24 cellular contexts compared by ENCODE assay signal in the genomic region with DNA sequence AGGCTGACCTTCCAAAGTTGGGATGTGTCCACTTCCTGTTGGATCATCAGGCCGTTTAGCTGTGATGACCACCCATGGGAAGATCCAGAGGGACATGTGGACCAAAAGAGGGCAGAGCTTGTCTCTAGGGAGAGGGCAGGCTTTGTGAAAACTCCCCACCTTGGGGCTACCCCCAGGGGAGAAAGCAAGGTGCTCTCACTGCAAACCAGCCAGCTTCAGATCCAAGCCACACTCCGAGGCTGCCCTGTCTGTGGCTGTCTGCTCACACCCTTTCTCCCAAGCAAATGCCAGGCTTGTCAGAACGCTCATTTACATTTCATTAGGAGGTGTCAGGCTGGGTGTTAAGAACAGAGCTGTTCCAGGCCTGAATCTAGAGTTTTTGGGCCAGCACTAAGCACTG.
DNase-seq lines count a peak whose midpoint lies in the region; ATAC-seq lines count a peak whose summit lies in the region.
"Had no signal": no experiment of that assay in that cellular context is flagged by ENCODE, and none has a peak within 500 bp of the region (broad histone marks: within the 10 kb centered on the region; RNA-seq: fewer than 3 reads in every experiment).

No MANE protein-coding gene starts in this region.

- H4K5ac ChIP-seq in mesendoderm (ENCODE audit: low read length): no peak overlapping the region

- DNase-seq in activated CD8-positive, alpha-beta memory T cell treated with anti-CD3 and anti-CD28 coated beads, Interleukin-2, amount 50 U/mL, for 48 hours: peak; percentile 28
- DNase-seq in activated CD8-positive, alpha-beta memory T cell treated with anti-CD3 and anti-CD28 coated beads, Interleukin-2, amount 10 ng/mL, durations not matched to agents 7 days and 5 days: no peak
- no peak for DNase-seq in stimulated activated naive CD8-positive, alpha-beta T cell treated with anti-CD3 and anti-CD28 coated beads, Interleukin-15, amount 100 ng/mL, for 72 hours
- no peak for DNase-seq in stimulated activated naive CD8-positive, alpha-beta T cell treated with anti-CD3 and anti-CD28 coated beads, Interleukin-15, Interleukin-2, amounts not matched to agents 100 U/mL and 50 U/mL, for 24 hours
- DNase-seq in mesendoderm: peak; percentile 36
- no peak for DNase-seq in activated gamma-delta T cell (lab: John Stamatoyannopoulos, UW)
- no peak for DNase-seq in AG20443 (ENCODE audit: low spot score)
- DNase-seq: BE2C; C1 segment of cervical spinal cord; CD4-positive, alpha-beta memory T cell; CD4-positive, CD25-positive, alpha-beta regulatory T cell; CD8-positive, alpha-beta memory T cell; COR-L47; DMS 273 treated with DMSO at 0.1 percent for 48 hours; DMS153; DMS53; DMS79; DND-41; EL; GDM1 had no signal

- H3K36me3 ChIP-seq in mesendoderm (ENCODE audit: control insufficient read depth, insufficient read depth, low read length): no peaks in the 10 kb centered on the region
- H3K36me3 ChIP-seq: BE2C, BLaER1 had no signal

- ATAC-seq in activated CD8-positive, alpha-beta memory T cell treated with anti-CD3 and anti-CD28 coated beads, Interleukin-2, amount 10 ng/mL, durations not matched to agents 7 days and 5 days: no peak
- peak; percentile 6 for ATAC-seq in stimulated activated naive CD8-positive, alpha-beta T cell treated with anti-CD3 and anti-CD28 coated beads, Interleukin-15, amount 100 ng/mL, for 72 hours
- no peak for ATAC-seq in stimulated activated naive CD8-positive, alpha-beta T cell treated with anti-CD3 and anti-CD28 coated beads, Interleukin-15, Interleukin-2, amounts not matched to agents 100 U/mL and 50 U/mL, for 24 hours
- ATAC-seq: A549 had no signal

- H3K4me1 ChIP-seq in mesendoderm (ENCODE audit: control insufficient read depth, low read depth, low read length): no peaks in the 10 kb centered on the region
- H3K4me1 ChIP-seq: A549, BE2C, BLaER1 had no signal

- H3K4me2 ChIP-seq in mesendoderm (ENCODE audit: low read length): no peak overlapping the region
- H3K4me2 ChIP-seq: A549, BLaER1 had no signal

- H3K79me1 ChIP-seq in mesendoderm (ENCODE audit: low read length): no peaks in the 10 kb centered on the region

- H3K9ac ChIP-seq in mesendoderm (ENCODE audit: low read length): no peak overlapping the region
- H3K9ac ChIP-seq: BLaER1 had no signal

- H2BK5ac ChIP-seq in mesendoderm (ENCODE audit: low read length): no peak overlapping the region

- H3K4me3 Mint-ChIP-seq in activated CD8-positive, alpha-beta memory T cell treated with anti-CD3 and anti-CD28 coated beads, Interleukin-2, amount 10 ng/mL, durations not matched to agents 7 days and 5 days: no peak overlapping the region
- H3K4me3 Mint-ChIP-seq in stimulated activated naive CD8-positive, alpha-beta T cell treated with anti-CD3 and anti-CD28 coated beads, Interleukin-15, amount 100 ng/mL, for 72 hours: no peak overlapping the region
- H3K4me3 Mint-ChIP-seq: CD14-positive monocyte; CD4-positive, alpha-beta memory T cell; CD4-positive, CD25-positive, alpha-beta regulatory T cell; CD8-positive, alpha-beta memory T cell had no signal

- no peaks in the 10 kb centered on the region for H3K27me3 ChIP-seq in mesendoderm (ENCODE audit: insufficient read depth, low read length, poor library complexity)
- H3K27me3 ChIP-seq: BLaER1 had no signal

- no peak overlapping the region for H2BK120ac ChIP-seq in mesendoderm (ENCODE audit: low read depth, low read length)

- no peak overlapping the region for H3K4me3 ChIP-seq in mesendoderm (ENCODE audit: low read length)
- H3K4me3 ChIP-seq: A549, BLaER1 had no signal

- no peak overlapping the region for H3K27ac ChIP-seq in mesendoderm (ENCODE audit: low read depth, low read length)
- H3K27ac ChIP-seq: 22Rv1, A549, BLaER1 had no signal

- no peak overlapping the region for H3K4ac ChIP-seq in mesendoderm (ENCODE audit: low read depth, low read length)

- no peaks in the 10 kb centered on the region for H3K36me3 Mint-ChIP-seq in activated CD8-positive, alpha-beta memory T cell treated with anti-CD3 and anti-CD28 coated beads, Interleukin-2, amount 10 ng/mL, durations not matched to agents 7 days and 5 days
- H3K36me3 Mint-ChIP-seq: CD14-positive monocyte; CD4-positive, alpha-beta memory T cell; CD4-positive, CD25-positive, alpha-beta regulatory T cell; CD8-positive, alpha-beta memory T cell had no signal

- no peak overlapping the region for H2AK5ac ChIP-seq in mesendoderm (ENCODE audit: low read length)

- H3K79me2 ChIP-seq in mesendoderm (ENCODE audit: control insufficient read depth, insufficient read depth, low read length): no peaks in the 10 kb centered on the region

- H3K4me1 Mint-ChIP-seq in activated CD8-positive, alpha-beta memory T cell treated with anti-CD3 and anti-CD28 coated beads, Interleukin-2, amount 10 ng/mL, durations not matched to agents 7 days and 5 days: no peaks in the 10 kb centered on the region
- no peaks in the 10 kb centered on the region for H3K4me1 Mint-ChIP-seq in stimulated activated naive CD8-positive, alpha-beta T cell treated with anti-CD3 and anti-CD28 coated beads, Interleukin-15, amount 100 ng/mL, for 72 hours
- H3K4me1 Mint-ChIP-seq: CD14-positive monocyte; CD4-positive, alpha-beta memory T cell; CD4-positive, CD25-positive, alpha-beta regulatory T cell; CD8-positive, alpha-beta memory T cell had no signal

- H3K27ac Mint-ChIP-seq in activated CD8-positive, alpha-beta memory T cell treated with anti-CD3 and anti-CD28 coated beads, Interleukin-2, amount 10 ng/mL, durations not matched to agents 7 days and 5 days: no peak overlapping the region
- H3K27ac Mint-ChIP-seq in stimulated activated naive CD8-positive, alpha-beta T cell treated with anti-CD3 and anti-CD28 coated beads, Interleukin-15, amount 100 ng/mL, for 72 hours: no peak overlapping the region
- H3K27ac Mint-ChIP-seq: CD14-positive monocyte; CD4-positive, CD25-positive, alpha-beta regulatory T cell; CD8-positive, alpha-beta memory T cell had no signal

- H2BK15ac ChIP-seq in mesendoderm (replicated peaks; ENCODE audit: low read depth): no peak overlapping the region

- H3K9me3 Mint-ChIP-seq in activated CD8-positive, alpha-beta memory T cell treated with anti-CD3 and anti-CD28 coated beads, Interleukin-2, amount 10 ng/mL, durations not matched to agents 7 days and 5 days (ENCODE audit: low read depth): no peaks in the 10 kb centered on the region
- H3K9me3 Mint-ChIP-seq in stimulated activated naive CD8-positive, alpha-beta T cell treated with anti-CD3 and anti-CD28 coated beads, Interleukin-15, amount 100 ng/mL, for 72 hours: peaks cover 0 to 14% of the 10 kb centered on the region in 2 donors

- no peak overlapping the region for H4K8ac ChIP-seq in mesendoderm (ENCODE audit: low read depth, low read length)

- H3K23ac ChIP-seq in mesendoderm (ENCODE audit: low read length): no peak overlapping the region

- CTCF ChIA-PET in activated CD8-positive, alpha-beta memory T cell treated with anti-CD3 and anti-CD28 coated beads, Interleukin-2, amount 10 ng/mL, durations not matched to agents 7 days and 5 days (lab: Charles Lee): no interaction called here

- no CpG with 5 or more reads among the region's 3 CpGs for WGBS in mesendoderm (ENCODE audit: extremely low coverage, insufficient coverage, low lambda C conversion rate)

- H3K18ac ChIP-seq in mesendoderm (ENCODE audit: low read length): no peak overlapping the region

- H3K27me3 Mint-ChIP-seq in activated CD8-positive, alpha-beta memory T cell treated with anti-CD3 and anti-CD28 coated beads, Interleukin-2, amount 10 ng/mL, durations not matched to agents 7 days and 5 days: peaks cover 2% of the 10 kb centered on the region
- peaks cover 47% of the 10 kb centered on the region for H3K27me3 Mint-ChIP-seq in stimulated activated naive CD8-positive, alpha-beta T cell treated with anti-CD3 and anti-CD28 coated beads, Interleukin-15, amount 100 ng/mL, for 72 hours
- H3K27me3 Mint-ChIP-seq: CD4-positive, alpha-beta memory T cell; CD4-positive, CD25-positive, alpha-beta regulatory T cell had no signal

- no peak overlapping the region for H3K56ac ChIP-seq in mesendoderm (ENCODE audit: low read length)

Comparison
In these comparisons a context has a peak if more than half of its experiments do, and no peak if none do; other contexts are left out.
1. DNase-seq: peak in activated CD8-positive, alpha-beta memory T cell treated with anti-CD3 and anti-CD28 coated beads, Interleukin-2, amount 50 U/mL, for 48 hours (single experiment) and mesendoderm (single experiment); none in activated CD8-positive, alpha-beta memory T cell treated with anti-CD3 and anti-CD28 coated beads, Interleukin-2, amount 10 ng/mL, durations not matched to agents 7 days and 5 days (single experiment), stimulated activated naive CD8-positive, alpha-beta T cell treated with anti-CD3 and anti-CD28 coated beads, Interleukin-15, amount 100 ng/mL, for 72 hours (0 of 2), stimulated activated naive CD8-positive, alpha-beta T cell treated with anti-CD3 and anti-CD28 coated beads, Interleukin-15, Interleukin-2, amounts not matched to agents 100 U/mL and 50 U/mL, for 24 hours (single experiment), activated gamma-delta T cell (single experiment) and AG20443 (single experiment).